Comparison of ENCODE assay signal across 10 cellular contexts in genomic region chr3:10783360-10784346, GRCh38. TPM values are rescaled to one million over a fixed set of nuclear protein-coding genes. Genes with fewer than 3 reads are reported as not detected.
DNase-seq lines count a peak whose midpoint lies in the region; ATAC-seq and TF ChIP-seq lines count a peak whose summit lies in the region.
"Had no signal": no experiment of that assay in that cellular context is flagged by ENCODE, and none has a peak within 500 bp of the region (broad histone marks: within the 10 kb centered on the region; RNA-seq: fewer than 3 reads in every experiment).

No MANE protein-coding gene starts in this region.

- H3K9me3 Mint-ChIP-seq in CD4-positive, CD25-positive, alpha-beta regulatory T cell = no peaks in the 10 kb centered on the region
- peaks cover 0 to 2% (median 0%) of the 10 kb centered on the region in 11 donors for H3K9me3 Mint-ChIP-seq in naive thymus-derived CD4-positive, alpha-beta T cell

- BruUV-seq in PC-3 (replicated peaks; lab: Mats Ljungman, UMichigan) = no TSS peak

- H3K4me1 ChIP-seq in CD4-positive, CD25-positive, alpha-beta regulatory T cell (ENCODE audit: control insufficient read depth, insufficient read depth, low read length, poor library complexity, severe bottlenecking) = peaks cover 3% of the 10 kb centered on the region
- H3K4me1 ChIP-seq in PC-3 (ENCODE audit: insufficient read depth, low read length) = peaks cover 46% of the 10 kb centered on the region
- H3K4me1 ChIP-seq in naive thymus-derived CD4-positive, alpha-beta T cell (ENCODE audit: control insufficient read depth in 2 of 2, insufficient read depth in 2 of 2, low read length in 2 of 2) = no peaks in the 10 kb centered on the region

- no peaks in the 10 kb centered on the region for H3K9me3 ChIP-seq in CD4-positive, CD25-positive, alpha-beta regulatory T cell (ENCODE audit: control insufficient read depth in 2 of 2, low read length in 2 of 2)
- H3K9me3 ChIP-seq in PC-3 (ENCODE audit: low read length) = no peaks in the 10 kb centered on the region
- H3K9me3 ChIP-seq in naive thymus-derived CD4-positive, alpha-beta T cell (ENCODE audit: control insufficient read depth in 2 of 3, low read length in 3 of 3) = no peaks in the 10 kb centered on the region

- no peak overlapping the region for H3K4me3 ChIP-seq in CD4-positive, CD25-positive, alpha-beta regulatory T cell (ENCODE audit: low read depth, low read length)
- no peak overlapping the region for H3K4me3 ChIP-seq in PC-3 (ENCODE audit: low read length)
- H3K4me3 ChIP-seq in dorsolateral prefrontal cortex = no peak overlapping the region
- no peak overlapping the region for H3K4me3 ChIP-seq in naive thymus-derived CD4-positive, alpha-beta T cell (ENCODE audit: low read length)

- H2AFZ ChIP-seq in PC-3 (ENCODE audit: low read length) = no peak overlapping the region

- no peaks in the 10 kb centered on the region for H3K79me2 ChIP-seq in PC-3 (ENCODE audit: low read length)

- DNase-seq in CD4-positive, CD25-positive, alpha-beta regulatory T cell = peak in 2 of 3 donors; percentile 23 to 43
- DNase-seq in PC-3 (peak; percentile 78), dorsolateral prefrontal cortex (no peak), occipital lobe (lab: John Stamatoyannopoulos, UW) (no peak)
- DNase-seq in naive thymus-derived CD4-positive, alpha-beta T cell = peak in 5 of 9 donors; percentile 5 to 36 (median 22)

- CTCF ChIA-PET in PC-3 (lab: Charles Lee) = interaction anchor here (0.7 kb wide), 1 partner anchor 11 kb away, joined by 3 read pairs; no protein-coding TSS in a partner anchor
- CTCF ChIA-PET in naive thymus-derived CD4-positive, alpha-beta T cell (lab: Charles Lee) = interaction anchor here (2.1 kb wide), 1 partner anchor 25 kb away, joined by 5 read pairs; no protein-coding TSS in a partner anchor

- H3K36me3 Mint-ChIP-seq in CD4-positive, CD25-positive, alpha-beta regulatory T cell = no peaks in the 10 kb centered on the region
- no peaks in the 10 kb centered on the region for H3K36me3 Mint-ChIP-seq in naive thymus-derived CD4-positive, alpha-beta T cell
- H3K36me3 Mint-ChIP-seq: naive thymus-derived CD8-positive, alpha-beta T cell had no signal

- POLR2A ChIA-PET in PC-3 (lab: Charles Lee; ENCODE audit: unreplicated experiment) = no interaction called here
- POLR2A ChIA-PET in naive thymus-derived CD4-positive, alpha-beta T cell (lab: Charles Lee) = no interaction called here

- H3K4me3 Mint-ChIP-seq in CD4-positive, CD25-positive, alpha-beta regulatory T cell = no peak overlapping the region
- H3K4me3 Mint-ChIP-seq in naive thymus-derived CD4-positive, alpha-beta T cell = no peak overlapping the region
- H3K4me3 Mint-ChIP-seq: naive thymus-derived CD8-positive, alpha-beta T cell; T-helper 17 cell had no signal

- H3F3A ChIP-seq in PC-3 (ENCODE audit: low read length, unreplicated experiment) = no peaks in the 10 kb centered on the region

- no peak for ATAC-seq in CD4-positive, CD25-positive, alpha-beta regulatory T cell (ENCODE audit: low read depth in 2 of 2)
- ATAC-seq in GM18498 (IDR thresholded peaks at IDR 0.05; ENCODE audit: unreplicated experiment) (peak; percentile 53), PC-3 (peak; percentile 18; the same call in 1 of the 2 replicates), GM19328 (IDR thresholded peaks at IDR 0.05; ENCODE audit: unreplicated experiment) (no peak), HG02938 (IDR thresholded peaks at IDR 0.05; ENCODE audit: unreplicated experiment) (no peak)
- ATAC-seq in naive thymus-derived CD4-positive, alpha-beta T cell = peak; percentile 38
- ATAC-seq: naive thymus-derived CD8-positive, alpha-beta T cell; T-helper 17 cell had no signal

- no peaks in the 10 kb centered on the region for H3K36me3 ChIP-seq in CD4-positive, CD25-positive, alpha-beta regulatory T cell (ENCODE audit: control insufficient read depth, insufficient read depth, low read length)
- H3K36me3 ChIP-seq in PC-3 (ENCODE audit: low read depth, low read length) = no peaks in the 10 kb centered on the region
- H3K36me3 ChIP-seq in naive thymus-derived CD4-positive, alpha-beta T cell (ENCODE audit: control insufficient read depth in 2 of 3, insufficient read depth in 3 of 3, low read length in 3 of 3) = no peaks in the 10 kb centered on the region

- TF ChIP-seq CTCF in PC-3 (conservative IDR thresholded peaks at IDR 0.05; ENCODE audit: low read depth, low read length) = peak; percentile 92
- TF ChIP-seq CTCF in dorsolateral prefrontal cortex (IDR thresholded peaks at IDR 0.05 in 54 of 56, conservative IDR thresholded peaks at IDR 0.05 in 2 of 56; ENCODE audit: low read depth in 1 of 56, partially characterized antibody in 56 of 56) = peak; percentile 67 to 93 (median 81)

- no peak overlapping the region for H3K27ac ChIP-seq in CD4-positive, CD25-positive, alpha-beta regulatory T cell (ENCODE audit: insufficient read depth, low read length, poor library complexity, severe bottlenecking)
- H3K27ac ChIP-seq in PC-3 (ENCODE audit: low read length) = no peak overlapping the region
- no peak overlapping the region for H3K27ac ChIP-seq in dorsolateral prefrontal cortex
- H3K27ac ChIP-seq in naive thymus-derived CD4-positive, alpha-beta T cell (ENCODE audit: low read depth, low read length) = no peak overlapping the region

- no peak overlapping the region for H3K9ac ChIP-seq in PC-3 (ENCODE audit: low read length)

- H3K4me1 Mint-ChIP-seq in CD4-positive, CD25-positive, alpha-beta regulatory T cell = no peaks in the 10 kb centered on the region
- peaks cover 0 to 6% (median 0%) of the 10 kb centered on the region in 7 donors for H3K4me1 Mint-ChIP-seq in naive thymus-derived CD4-positive, alpha-beta T cell
- H3K4me1 Mint-ChIP-seq: naive thymus-derived CD8-positive, alpha-beta T cell; T-helper 17 cell had no signal

- H3K4me2 ChIP-seq in PC-3 (ENCODE audit: low read length) = no peak overlapping the region

- H3K9me2 ChIP-seq in PC-3 (replicated peaks; ENCODE audit: low read length) = no peaks in the 10 kb centered on the region

- no peaks in the 10 kb centered on the region for H4K20me1 ChIP-seq in PC-3 (ENCODE audit: low read length)

- intact Hi-C loops in PC-3 (cut with micrococcal nuclease) (loop anchor here (1.0 to 2.0 kb wide), 2 partner anchors 21 to 25 kb away; no protein-coding TSS in a partner anchor), dorsolateral prefrontal cortex (cut with DNase I) (loop anchor here in 1 of 2 donors (1.0 kb wide), 1 partner anchor 24 kb away; no protein-coding TSS in a partner anchor)
- intact Hi-C loops in naive thymus-derived CD4-positive, alpha-beta T cell (cut with micrococcal nuclease) = no loop called here

- peaks cover 16% of the 10 kb centered on the region for H3K27me3 ChIP-seq in CD4-positive, CD25-positive, alpha-beta regulatory T cell (ENCODE audit: control insufficient read depth, insufficient read depth, low read length)
- H3K27me3 ChIP-seq in PC-3 (ENCODE audit: low read length) (no peaks in the 10 kb centered on the region), dorsolateral prefrontal cortex (peaks cover 0 to 7% (median 0%) of the 10 kb centered on the region in 45 donors)
- no peaks in the 10 kb centered on the region for H3K27me3 ChIP-seq in naive thymus-derived CD4-positive, alpha-beta T cell (ENCODE audit: control insufficient read depth in 2 of 2, insufficient read depth in 2 of 2, low read length in 2 of 2)

- H3K27ac Mint-ChIP-seq in CD4-positive, CD25-positive, alpha-beta regulatory T cell = no peak overlapping the region
- no peak overlapping the region for H3K27ac Mint-ChIP-seq in naive thymus-derived CD4-positive, alpha-beta T cell
- H3K27ac Mint-ChIP-seq: T-helper 17 cell had no signal

- peaks cover 32% of the 10 kb centered on the region for H3K27me3 Mint-ChIP-seq in CD4-positive, CD25-positive, alpha-beta regulatory T cell
- H3K27me3 Mint-ChIP-seq in naive thymus-derived CD4-positive, alpha-beta T cell = peaks cover 21 to 61% (median 28%) of the 10 kb centered on the region in 5 donors

RNA-seq across cellular contexts. Expression of gene SLC6A11, which starts 32.4 kb away (rescaled TPM):
- total RNA-seq in CD4-positive, CD25-positive, alpha-beta regulatory T cell = not detected
- not detected for polyA plus RNA-seq in CD4-positive, CD25-positive, alpha-beta regulatory T cell
- total RNA-seq in PC-3 (2014; rRNA removed) = 34.0 and 37.1 TPM in 2 replicates
- 10 to 100 TPM in 119 of 120 experiments, 1 to 10 TPM in 1; 9.3 to 93.6 (median 35.0) TPM for total RNA-seq in dorsolateral prefrontal cortex
- total RNA-seq in naive thymus-derived CD4-positive, alpha-beta T cell = not detected
- not detected for polyA plus RNA-seq in naive thymus-derived CD4-positive, alpha-beta T cell
- 35.1 TPM for total RNA-seq in occipital lobe
- total RNA-seq: naive thymus-derived CD8-positive, alpha-beta T cell; T-helper 17 cell had no signal
- polyA plus RNA-seq: naive thymus-derived CD8-positive, alpha-beta T cell had no signal

Comparison
In these comparisons a context has a peak if more than half of its experiments do, and no peak if none do; other contexts are left out.
1. ATAC-seq: peak in GM18498 (single experiment), PC-3 (single experiment) and naive thymus-derived CD4-positive, alpha-beta T cell (single experiment); none in CD4-positive, CD25-positive, alpha-beta regulatory T cell (0 of 2), GM19328 (single experiment) and HG02938 (single experiment).
2. DNase-seq: peak in CD4-positive, CD25-positive, alpha-beta regulatory T cell (2 of 3), PC-3 (single experiment) and naive thymus-derived CD4-positive, alpha-beta T cell (5 of 9); none in dorsolateral prefrontal cortex (0 of 10) and occipital lobe (single experiment).
3. RNA of gene SLC6A11, which starts 32.4 kb away (total RNA-seq): 35.1 TPM in occipital lobe (single experiment), 9.3 to 93.6 TPM in dorsolateral prefrontal cortex and 34.0 to 37.1 TPM in PC-3; not detected in CD4-positive, CD25-positive, alpha-beta regulatory T cell (single experiment) and not detected in naive thymus-derived CD4-positive, alpha-beta T cell; every median in the first group is over 4 times any median in the second.